Comparison of ENCODE assay signal across 1 cellular context in genomic region chr12:112381898-112382796, GRCh38.
TF ChIP-seq lines count a peak whose summit lies in the region.

HECTD4 (minus strand) TSS chr12:112382431; CDS start chr12:112382128, 303 bp downstream.

TF ChIP-seq in HepG2, 621 proteins besides CTCF, POLR2A, EP300 and RAD21 (continued from another document and continues in another):
- TF ChIP-seq ZNF580 (CRISPR knock-in tag; IDR thresholded peaks at IDR 0.05; ENCODE audit: borderline replicate concordance, low read depth) (peak; percentile 84; the same call in 1 of the 2 replicates), FOXK1 (CRISPR knock-in tag; IDR thresholded peaks at IDR 0.05; ENCODE audit: borderline replicate concordance, low read depth) (peak; percentile 70; the same call in 1 of the 2 replicates), SOX5 (CRISPR knock-in tag; IDR thresholded peaks at IDR 0.05; ENCODE audit: borderline replicate concordance) (peak; percentile 38; the same call in 1 of the 2 replicates), TBX2 (CRISPR knock-in tag; IDR thresholded peaks at IDR 0.05; ENCODE audit: borderline replicate concordance) (peak; percentile 87), TEAD3 (CRISPR knock-in tag; optimal IDR thresholded peaks at IDR 0.05; ENCODE audit: borderline replicate concordance) (peak; percentile 68), ZGPAT (CRISPR knock-in tag; IDR thresholded peaks at IDR 0.05) (peak; percentile 81), ZNF792 (CRISPR knock-in tag; IDR thresholded peaks at IDR 0.05) (0 out of 2 replicates have a peak, but pooled peaks have one; percentile 33), ZNF564 (CRISPR knock-in tag; IDR thresholded peaks at IDR 0.05) (peak; percentile 79; the same call in 1 of the 2 replicates), GMEB1 (CRISPR knock-in tag; IDR thresholded peaks at IDR 0.05; ENCODE audit: borderline replicate concordance) (peak; percentile 65; the same call in 1 of the 2 replicates), DMAP1 (CRISPR knock-in tag; IDR thresholded peaks at IDR 0.05) (peak; percentile 43; the same call in 1 of the 2 replicates), ZBTB34 (CRISPR knock-in tag; IDR thresholded peaks at IDR 0.05) (no peak), ZNF230 (CRISPR knock-in tag; IDR thresholded peaks at IDR 0.05) (no peak), ZFY (CRISPR knock-in tag; IDR thresholded peaks at IDR 0.05) (peak; percentile 75), ZFX (CRISPR knock-in tag; IDR thresholded peaks at IDR 0.05; ENCODE audit: low read depth) (peak; percentile 92), ZNF431 (CRISPR knock-in tag; IDR thresholded peaks at IDR 0.05; ENCODE audit: borderline replicate concordance, low read depth) (0 out of 2 replicates have a peak, but pooled peaks have one; percentile 19), PRMT3 (CRISPR knock-in tag; IDR thresholded peaks at IDR 0.05; ENCODE audit: borderline replicate concordance, low read depth) (peak; percentile 50; the same call in 1 of the 2 replicates), ZNF326 (CRISPR knock-in tag; IDR thresholded peaks at IDR 0.05; ENCODE audit: borderline replicate concordance) (no peak), HOXD1 (CRISPR knock-in tag; IDR thresholded peaks at IDR 0.05) (0 out of 2 replicates have a peak, but pooled peaks have one; percentile 70), PHF20 (CRISPR knock-in tag; IDR thresholded peaks at IDR 0.05) (peak; percentile 74), GATAD1 (CRISPR knock-in tag; IDR thresholded peaks at IDR 0.05) (peak; percentile 81), PRPF4 (IDR thresholded peaks at IDR 0.05; ENCODE audit: low read depth, low read length, poor library complexity, severe bottlenecking) (no peak), BORCS8-MEF2B (CRISPR knock-in tag; IDR thresholded peaks at IDR 0.05) (peak; percentile 69), TCF7 (IDR thresholded peaks at IDR 0.05; ENCODE audit: low read depth) (no peak), RFX5 (IDR thresholded peaks at IDR 0.05; ENCODE audit: low read depth, low read length) (no peak), STAG1 (CRISPR knock-in tag; IDR thresholded peaks at IDR 0.05) (no peak; the same call in 1 of the 2 replicates), SP4 (CRISPR knock-in tag; IDR thresholded peaks at IDR 0.05) (peak; percentile 98), ZNF687 (CRISPR knock-in tag; IDR thresholded peaks at IDR 0.05) (peak; percentile 88), ZMYM4 (CRISPR knock-in tag; IDR thresholded peaks at IDR 0.05) (peak; percentile 78), BRCA1 (CRISPR knock-in tag; IDR thresholded peaks at IDR 0.05) (no peak), ETV5 (CRISPR knock-in tag; IDR thresholded peaks at IDR 0.05; ENCODE audit: borderline replicate concordance) (peak; percentile 40; the same call in 1 of the 2 replicates), TCF7L2 (IDR thresholded peaks at IDR 0.05; ENCODE audit: low read depth, low read length) (no peak), IRF2 (CRISPR knock-in tag; IDR thresholded peaks at IDR 0.05) (0 out of 2 replicates have a peak, but pooled peaks have one; percentile 35), YEATS4 (CRISPR knock-in tag; IDR thresholded peaks at IDR 0.05; ENCODE audit: borderline replicate concordance) (0 out of 2 replicates have a peak, but pooled peaks have one; percentile 18), CBFB (CRISPR knock-in tag; IDR thresholded peaks at IDR 0.05) (0 out of 2 replicates have a peak, but pooled peaks have one; percentile 35), ZSCAN25 (CRISPR knock-in tag; IDR thresholded peaks at IDR 0.05) (0 out of 2 replicates have a peak, but pooled peaks have one; percentile 22)
- TF ChIP-seq, protein P1, sequence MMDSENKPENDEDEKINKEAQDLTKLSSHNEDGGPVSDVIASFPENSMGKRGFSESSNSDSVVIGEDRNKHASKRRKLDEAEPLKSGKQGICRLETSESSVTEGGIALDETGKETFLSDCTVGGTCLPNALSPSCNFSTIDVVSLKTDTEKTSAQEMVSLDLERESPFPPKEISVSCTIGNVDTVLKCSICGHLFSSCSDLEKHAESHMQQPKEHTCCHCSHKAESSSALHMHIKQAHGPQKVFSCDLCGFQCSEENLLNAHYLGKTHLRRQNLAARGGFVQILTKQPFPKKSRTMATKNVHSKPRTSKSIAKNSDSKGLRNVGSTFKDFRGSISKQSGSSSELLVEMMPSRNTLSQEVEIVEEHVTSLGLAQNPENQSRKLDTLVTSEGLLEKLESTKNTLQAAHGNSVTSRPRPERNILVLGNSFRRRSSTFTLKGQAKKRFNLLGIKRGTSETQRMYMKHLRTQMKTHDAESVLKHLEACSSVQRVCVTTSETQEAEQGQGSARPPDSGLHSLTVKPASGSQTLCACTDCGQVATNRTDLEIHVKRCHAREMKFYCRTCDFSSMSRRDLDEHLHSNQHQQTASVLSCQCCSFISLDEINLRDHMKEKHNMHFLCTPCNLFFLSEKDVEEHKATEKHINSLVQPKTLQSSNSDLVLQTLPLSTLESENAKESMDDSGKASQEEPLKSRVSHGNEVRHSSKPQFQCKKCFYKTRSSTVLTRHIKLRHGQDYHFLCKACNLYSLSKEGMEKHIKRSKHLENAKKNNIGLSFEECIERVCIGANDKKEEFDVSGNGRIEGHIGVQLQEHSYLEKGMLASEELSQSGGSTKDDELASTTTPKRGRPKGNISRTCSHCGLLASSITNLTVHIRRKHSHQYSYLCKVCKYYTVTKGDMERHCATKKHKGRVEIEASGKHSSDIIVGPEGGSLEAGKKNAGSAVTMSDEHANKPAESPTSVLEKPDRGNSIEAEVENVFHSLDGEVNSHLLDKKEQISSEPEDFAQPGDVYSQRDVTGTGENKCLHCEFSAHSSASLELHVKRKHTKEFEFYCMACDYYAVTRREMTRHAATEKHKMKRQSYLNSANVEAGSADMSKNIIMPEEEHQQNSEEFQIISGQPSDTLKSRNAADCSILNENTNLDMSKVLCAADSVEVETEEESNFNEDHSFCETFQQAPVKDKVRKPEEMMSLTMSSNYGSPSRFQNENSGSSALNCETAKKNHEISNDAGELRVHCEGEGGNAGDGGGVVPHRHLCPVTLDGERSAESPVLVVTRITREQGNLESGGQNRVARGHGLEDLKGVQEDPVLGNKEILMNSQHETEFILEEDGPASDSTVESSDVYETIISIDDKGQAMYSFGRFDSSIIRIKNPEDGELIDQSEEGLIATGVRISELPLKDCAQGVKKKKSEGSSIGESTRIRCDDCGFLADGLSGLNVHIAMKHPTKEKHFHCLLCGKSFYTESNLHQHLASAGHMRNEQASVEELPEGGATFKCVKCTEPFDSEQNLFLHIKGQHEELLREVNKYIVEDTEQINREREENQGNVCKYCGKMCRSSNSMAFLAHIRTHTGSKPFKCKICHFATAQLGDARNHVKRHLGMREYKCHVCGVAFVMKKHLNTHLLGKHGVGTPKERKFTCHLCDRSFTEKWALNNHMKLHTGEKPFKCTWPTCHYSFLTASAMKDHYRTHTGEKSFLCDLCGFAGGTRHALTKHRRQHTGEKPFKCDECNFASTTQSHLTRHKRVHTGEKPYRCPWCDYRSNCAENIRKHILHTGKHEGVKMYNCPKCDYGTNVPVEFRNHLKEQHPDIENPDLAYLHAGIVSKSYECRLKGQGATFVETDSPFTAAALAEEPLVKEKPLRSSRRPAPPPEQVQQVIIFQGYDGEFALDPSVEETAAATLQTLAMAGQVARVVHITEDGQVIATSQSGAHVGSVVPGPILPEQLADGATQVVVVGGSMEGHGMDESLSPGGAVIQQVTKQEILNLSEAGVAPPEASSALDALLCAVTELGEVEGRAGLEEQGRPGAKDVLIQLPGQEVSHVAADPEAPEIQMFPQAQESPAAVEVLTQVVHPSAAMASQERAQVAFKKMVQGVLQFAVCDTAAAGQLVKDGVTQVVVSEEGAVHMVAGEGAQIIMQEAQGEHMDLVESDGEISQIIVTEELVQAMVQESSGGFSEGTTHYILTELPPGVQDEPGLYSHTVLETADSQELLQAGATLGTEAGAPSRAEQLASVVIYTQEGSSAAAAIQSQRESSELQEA (CRISPR knock-in tag; IDR thresholded peaks at IDR 0.05; ENCODE audit: not compliant biosample characterization): peak; percentile 26
- TF ChIP-seq, protein P2, sequence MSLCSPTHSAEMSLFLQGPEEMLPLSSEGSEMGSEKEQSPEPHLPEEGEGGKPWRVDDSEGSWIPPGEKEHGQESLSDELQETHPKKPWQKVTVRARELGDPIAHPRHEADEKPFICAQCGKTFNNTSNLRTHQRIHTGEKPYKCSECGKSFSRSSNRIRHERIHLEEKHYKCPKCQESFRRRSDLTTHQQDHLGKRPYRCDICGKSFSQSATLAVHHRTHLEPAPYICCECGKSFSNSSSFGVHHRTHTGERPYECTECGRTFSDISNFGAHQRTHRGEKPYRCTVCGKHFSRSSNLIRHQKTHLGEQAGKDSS (CRISPR knock-in tag; IDR thresholded peaks at IDR 0.05; ENCODE audit: borderline replicate concordance, low read depth): peak; percentile 55; the same call in 1 of the 2 replicates
- TF ChIP-seq, protein P3, sequence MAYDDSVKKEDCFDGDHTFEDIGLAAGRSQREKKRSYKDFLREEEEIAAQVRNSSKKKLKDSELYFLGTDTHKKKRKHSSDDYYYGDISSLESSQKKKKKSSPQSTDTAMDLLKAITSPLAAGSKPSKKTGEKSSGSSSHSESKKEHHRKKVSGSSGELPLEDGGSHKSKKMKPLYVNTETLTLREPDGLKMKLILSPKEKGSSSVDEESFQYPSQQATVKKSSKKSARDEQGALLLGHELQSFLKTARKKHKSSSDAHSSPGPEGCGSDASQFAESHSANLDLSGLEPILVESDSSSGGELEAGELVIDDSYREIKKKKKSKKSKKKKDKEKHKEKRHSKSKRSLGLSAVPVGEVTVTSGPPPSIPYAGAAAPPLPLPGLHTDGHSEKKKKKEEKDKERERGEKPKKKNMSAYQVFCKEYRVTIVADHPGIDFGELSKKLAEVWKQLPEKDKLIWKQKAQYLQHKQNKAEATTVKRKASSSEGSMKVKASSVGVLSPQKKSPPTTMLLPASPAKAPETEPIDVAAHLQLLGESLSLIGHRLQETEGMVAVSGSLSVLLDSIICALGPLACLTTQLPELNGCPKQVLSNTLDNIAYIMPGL (CRISPR knock-in tag; IDR thresholded peaks at IDR 0.05; ENCODE audit: borderline replicate concordance in 1 of 2, low read depth in 1 of 2): peak; percentile 34 to 73; a peak in 2 of 4 replicates
